In the genomic region with DNA sequence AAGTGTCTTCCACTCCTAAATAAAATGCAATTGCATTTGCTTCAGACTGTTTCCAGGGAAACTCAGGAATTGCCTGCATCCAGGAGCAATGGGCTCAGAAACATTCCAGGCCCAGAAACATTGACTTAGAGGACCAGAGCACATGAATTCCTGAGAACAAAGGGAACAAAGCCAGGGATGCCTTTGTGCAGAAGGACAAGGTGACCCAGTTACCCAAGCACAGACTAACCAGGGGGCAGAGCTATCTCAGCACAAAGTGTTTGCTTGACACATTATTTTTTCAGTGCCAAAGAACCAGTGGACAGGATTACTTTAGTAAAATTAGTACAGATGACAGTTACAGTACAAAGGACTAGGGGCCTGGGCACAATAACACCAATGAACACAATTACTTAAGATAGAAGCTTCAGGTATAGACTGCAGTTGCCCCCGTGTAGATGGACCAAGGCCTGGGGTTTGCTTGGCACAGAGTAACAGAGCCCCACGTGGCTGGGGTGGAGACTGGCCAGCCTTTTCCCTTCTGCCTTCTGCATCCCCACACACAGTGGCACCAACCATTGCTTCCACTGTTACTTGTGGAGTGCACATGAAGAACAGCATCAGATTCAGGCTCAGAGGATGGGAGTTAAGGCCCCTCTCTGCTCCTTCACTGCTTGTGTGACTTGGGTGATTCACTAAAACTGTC, we compare ENCODE assay signal across 1 cellular context.
TF ChIP-seq lines count a peak whose summit lies in the region.

No MANE protein-coding gene starts in this region.

TF ChIP-seq in WTC11, 78 proteins besides CTCF, POLR2A, EP300 and RAD21 (continued from another document):
- TF ChIP-seq, protein P1, sequence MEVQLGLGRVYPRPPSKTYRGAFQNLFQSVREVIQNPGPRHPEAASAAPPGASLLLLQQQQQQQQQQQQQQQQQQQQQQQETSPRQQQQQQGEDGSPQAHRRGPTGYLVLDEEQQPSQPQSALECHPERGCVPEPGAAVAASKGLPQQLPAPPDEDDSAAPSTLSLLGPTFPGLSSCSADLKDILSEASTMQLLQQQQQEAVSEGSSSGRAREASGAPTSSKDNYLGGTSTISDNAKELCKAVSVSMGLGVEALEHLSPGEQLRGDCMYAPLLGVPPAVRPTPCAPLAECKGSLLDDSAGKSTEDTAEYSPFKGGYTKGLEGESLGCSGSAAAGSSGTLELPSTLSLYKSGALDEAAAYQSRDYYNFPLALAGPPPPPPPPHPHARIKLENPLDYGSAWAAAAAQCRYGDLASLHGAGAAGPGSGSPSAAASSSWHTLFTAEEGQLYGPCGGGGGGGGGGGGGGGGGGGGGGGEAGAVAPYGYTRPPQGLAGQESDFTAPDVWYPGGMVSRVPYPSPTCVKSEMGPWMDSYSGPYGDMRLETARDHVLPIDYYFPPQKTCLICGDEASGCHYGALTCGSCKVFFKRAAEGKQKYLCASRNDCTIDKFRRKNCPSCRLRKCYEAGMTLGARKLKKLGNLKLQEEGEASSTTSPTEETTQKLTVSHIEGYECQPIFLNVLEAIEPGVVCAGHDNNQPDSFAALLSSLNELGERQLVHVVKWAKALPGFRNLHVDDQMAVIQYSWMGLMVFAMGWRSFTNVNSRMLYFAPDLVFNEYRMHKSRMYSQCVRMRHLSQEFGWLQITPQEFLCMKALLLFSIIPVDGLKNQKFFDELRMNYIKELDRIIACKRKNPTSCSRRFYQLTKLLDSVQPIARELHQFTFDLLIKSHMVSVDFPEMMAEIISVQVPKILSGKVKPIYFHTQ (CRISPR knock-in tag; IDR thresholded peaks at IDR 0.05): no peak
- TF ChIP-seq ZNF263 (CRISPR knock-in tag; IDR thresholded peaks at IDR 0.05; ENCODE audit: low read depth) (no peak), FOXK1 (CRISPR knock-in tag; IDR thresholded peaks at IDR 0.05) (no peak), ELF4 (CRISPR knock-in tag; IDR thresholded peaks at IDR 0.05; ENCODE audit: low read depth) (no peak), TEAD1 (CRISPR knock-in tag; IDR thresholded peaks at IDR 0.05) (no peak), ZNF219 (CRISPR knock-in tag; IDR thresholded peaks at IDR 0.05; ENCODE audit: borderline replicate concordance) (no peak), NR3C1 (CRISPR knock-in tag; conservative IDR thresholded peaks at IDR 0.05; ENCODE audit: low read depth) (no peak), FOXJ3 (CRISPR knock-in tag; IDR thresholded peaks at IDR 0.05; ENCODE audit: borderline replicate concordance) (no peak)
- TF ChIP-seq, protein P2, sequence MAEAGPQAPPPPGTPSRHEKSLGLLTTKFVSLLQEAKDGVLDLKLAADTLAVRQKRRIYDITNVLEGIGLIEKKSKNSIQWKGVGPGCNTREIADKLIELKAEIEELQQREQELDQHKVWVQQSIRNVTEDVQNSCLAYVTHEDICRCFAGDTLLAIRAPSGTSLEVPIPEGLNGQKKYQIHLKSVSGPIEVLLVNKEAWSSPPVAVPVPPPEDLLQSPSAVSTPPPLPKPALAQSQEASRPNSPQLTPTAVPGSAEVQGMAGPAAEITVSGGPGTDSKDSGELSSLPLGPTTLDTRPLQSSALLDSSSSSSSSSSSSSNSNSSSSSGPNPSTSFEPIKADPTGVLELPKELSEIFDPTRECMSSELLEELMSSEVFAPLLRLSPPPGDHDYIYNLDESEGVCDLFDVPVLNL (CRISPR knock-in tag; IDR thresholded peaks at IDR 0.05; ENCODE audit: borderline replicate concordance, low read depth): no peak
- TF ChIP-seq, protein P3, sequence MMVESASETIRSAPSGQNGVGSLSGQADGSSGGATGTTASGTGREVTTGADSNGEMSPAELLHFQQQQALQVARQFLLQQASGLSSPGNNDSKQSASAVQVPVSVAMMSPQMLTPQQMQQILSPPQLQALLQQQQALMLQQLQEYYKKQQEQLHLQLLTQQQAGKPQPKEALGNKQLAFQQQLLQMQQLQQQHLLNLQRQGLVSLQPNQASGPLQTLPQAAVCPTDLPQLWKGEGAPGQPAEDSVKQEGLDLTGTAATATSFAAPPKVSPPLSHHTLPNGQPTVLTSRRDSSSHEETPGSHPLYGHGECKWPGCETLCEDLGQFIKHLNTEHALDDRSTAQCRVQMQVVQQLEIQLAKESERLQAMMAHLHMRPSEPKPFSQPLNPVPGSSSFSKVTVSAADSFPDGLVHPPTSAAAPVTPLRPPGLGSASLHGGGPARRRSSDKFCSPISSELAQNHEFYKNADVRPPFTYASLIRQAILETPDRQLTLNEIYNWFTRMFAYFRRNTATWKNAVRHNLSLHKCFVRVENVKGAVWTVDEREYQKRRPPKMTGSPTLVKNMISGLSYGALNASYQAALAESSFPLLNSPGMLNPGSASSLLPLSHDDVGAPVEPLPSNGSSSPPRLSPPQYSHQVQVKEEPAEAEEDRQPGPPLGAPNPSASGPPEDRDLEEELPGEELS (CRISPR knock-in tag; IDR thresholded peaks at IDR 0.05): no peak
- TF ChIP-seq, protein P4, sequence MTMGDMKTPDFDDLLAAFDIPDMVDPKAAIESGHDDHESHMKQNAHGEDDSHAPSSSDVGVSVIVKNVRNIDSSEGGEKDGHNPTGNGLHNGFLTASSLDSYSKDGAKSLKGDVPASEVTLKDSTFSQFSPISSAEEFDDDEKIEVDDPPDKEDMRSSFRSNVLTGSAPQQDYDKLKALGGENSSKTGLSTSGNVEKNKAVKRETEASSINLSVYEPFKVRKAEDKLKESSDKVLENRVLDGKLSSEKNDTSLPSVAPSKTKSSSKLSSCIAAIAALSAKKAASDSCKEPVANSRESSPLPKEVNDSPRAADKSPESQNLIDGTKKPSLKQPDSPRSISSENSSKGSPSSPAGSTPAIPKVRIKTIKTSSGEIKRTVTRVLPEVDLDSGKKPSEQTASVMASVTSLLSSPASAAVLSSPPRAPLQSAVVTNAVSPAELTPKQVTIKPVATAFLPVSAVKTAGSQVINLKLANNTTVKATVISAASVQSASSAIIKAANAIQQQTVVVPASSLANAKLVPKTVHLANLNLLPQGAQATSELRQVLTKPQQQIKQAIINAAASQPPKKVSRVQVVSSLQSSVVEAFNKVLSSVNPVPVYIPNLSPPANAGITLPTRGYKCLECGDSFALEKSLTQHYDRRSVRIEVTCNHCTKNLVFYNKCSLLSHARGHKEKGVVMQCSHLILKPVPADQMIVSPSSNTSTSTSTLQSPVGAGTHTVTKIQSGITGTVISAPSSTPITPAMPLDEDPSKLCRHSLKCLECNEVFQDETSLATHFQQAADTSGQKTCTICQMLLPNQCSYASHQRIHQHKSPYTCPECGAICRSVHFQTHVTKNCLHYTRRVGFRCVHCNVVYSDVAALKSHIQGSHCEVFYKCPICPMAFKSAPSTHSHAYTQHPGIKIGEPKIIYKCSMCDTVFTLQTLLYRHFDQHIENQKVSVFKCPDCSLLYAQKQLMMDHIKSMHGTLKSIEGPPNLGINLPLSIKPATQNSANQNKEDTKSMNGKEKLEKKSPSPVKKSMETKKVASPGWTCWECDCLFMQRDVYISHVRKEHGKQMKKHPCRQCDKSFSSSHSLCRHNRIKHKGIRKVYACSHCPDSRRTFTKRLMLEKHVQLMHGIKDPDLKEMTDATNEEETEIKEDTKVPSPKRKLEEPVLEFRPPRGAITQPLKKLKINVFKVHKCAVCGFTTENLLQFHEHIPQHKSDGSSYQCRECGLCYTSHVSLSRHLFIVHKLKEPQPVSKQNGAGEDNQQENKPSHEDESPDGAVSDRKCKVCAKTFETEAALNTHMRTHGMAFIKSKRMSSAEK (CRISPR knock-in tag; IDR thresholded peaks at IDR 0.05; ENCODE audit: borderline replicate concordance): no peak
- TF ChIP-seq, protein P5, sequence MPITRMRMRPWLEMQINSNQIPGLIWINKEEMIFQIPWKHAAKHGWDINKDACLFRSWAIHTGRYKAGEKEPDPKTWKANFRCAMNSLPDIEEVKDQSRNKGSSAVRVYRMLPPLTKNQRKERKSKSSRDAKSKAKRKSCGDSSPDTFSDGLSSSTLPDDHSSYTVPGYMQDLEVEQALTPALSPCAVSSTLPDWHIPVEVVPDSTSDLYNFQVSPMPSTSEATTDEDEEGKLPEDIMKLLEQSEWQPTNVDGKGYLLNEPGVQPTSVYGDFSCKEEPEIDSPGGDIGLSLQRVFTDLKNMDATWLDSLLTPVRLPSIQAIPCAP (CRISPR knock-in tag; IDR thresholded peaks at IDR 0.05): no peak
- TF ChIP-seq, protein P6, sequence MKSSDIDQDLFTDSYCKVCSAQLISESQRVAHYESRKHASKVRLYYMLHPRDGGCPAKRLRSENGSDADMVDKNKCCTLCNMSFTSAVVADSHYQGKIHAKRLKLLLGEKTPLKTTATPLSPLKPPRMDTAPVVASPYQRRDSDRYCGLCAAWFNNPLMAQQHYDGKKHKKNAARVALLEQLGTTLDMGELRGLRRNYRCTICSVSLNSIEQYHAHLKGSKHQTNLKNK (CRISPR knock-in tag; IDR thresholded peaks at IDR 0.05): no peak
- TF ChIP-seq, protein P7, sequence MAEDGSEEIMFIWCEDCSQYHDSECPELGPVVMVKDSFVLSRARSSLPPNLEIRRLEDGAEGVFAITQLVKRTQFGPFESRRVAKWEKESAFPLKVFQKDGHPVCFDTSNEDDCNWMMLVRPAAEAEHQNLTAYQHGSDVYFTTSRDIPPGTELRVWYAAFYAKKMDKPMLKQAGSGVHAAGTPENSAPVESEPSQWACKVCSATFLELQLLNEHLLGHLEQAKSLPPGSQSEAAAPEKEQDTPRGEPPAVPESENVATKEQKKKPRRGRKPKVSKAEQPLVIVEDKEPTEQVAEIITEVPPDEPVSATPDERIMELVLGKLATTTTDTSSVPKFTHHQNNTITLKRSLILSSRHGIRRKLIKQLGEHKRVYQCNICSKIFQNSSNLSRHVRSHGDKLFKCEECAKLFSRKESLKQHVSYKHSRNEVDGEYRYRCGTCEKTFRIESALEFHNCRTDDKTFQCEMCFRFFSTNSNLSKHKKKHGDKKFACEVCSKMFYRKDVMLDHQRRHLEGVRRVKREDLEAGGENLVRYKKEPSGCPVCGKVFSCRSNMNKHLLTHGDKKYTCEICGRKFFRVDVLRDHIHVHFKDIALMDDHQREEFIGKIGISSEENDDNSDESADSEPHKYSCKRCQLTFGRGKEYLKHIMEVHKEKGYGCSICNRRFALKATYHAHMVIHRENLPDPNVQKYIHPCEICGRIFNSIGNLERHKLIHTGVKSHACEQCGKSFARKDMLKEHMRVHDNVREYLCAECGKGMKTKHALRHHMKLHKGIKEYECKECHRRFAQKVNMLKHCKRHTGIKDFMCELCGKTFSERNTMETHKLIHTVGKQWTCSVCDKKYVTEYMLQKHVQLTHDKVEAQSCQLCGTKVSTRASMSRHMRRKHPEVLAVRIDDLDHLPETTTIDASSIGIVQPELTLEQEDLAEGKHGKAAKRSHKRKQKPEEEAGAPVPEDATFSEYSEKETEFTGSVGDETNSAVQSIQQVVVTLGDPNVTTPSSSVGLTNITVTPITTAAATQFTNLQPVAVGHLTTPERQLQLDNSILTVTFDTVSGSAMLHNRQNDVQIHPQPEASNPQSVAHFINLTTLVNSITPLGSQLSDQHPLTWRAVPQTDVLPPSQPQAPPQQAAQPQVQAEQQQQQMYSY (CRISPR knock-in tag; IDR thresholded peaks at IDR 0.05): no peak
